10 cellular contexts compared by ENCODE assay signal in genomic region chr21:44912158-44912473, GRCh38. TPM values are rescaled to one million over a fixed set of nuclear protein-coding genes. Genes with fewer than 3 reads are reported as not detected.
DNase-seq lines count a peak whose midpoint lies in the region; ATAC-seq, FAIRE-seq and TF ChIP-seq lines count a peak whose summit lies in the region.
"Had no signal": no experiment of that assay in that cellular context is flagged by ENCODE, and none has a peak within 500 bp of the region (broad histone marks: within the 10 kb centered on the region; RNA-seq: fewer than 3 reads in every experiment).

No MANE protein-coding gene starts in this region.

- no peaks in the 10 kb centered on the region for H3K9me3 ChIP-seq in left lung
- H3K9me3 ChIP-seq in thymus (ENCODE audit: control insufficient read depth), result peaks cover 1% of the 10 kb centered on the region
- H3K9me3 ChIP-seq: adrenal gland had no signal

- peaks cover 75% of the 10 kb centered on the region for H3K4me1 Mint-ChIP-seq in activated naive CD4-positive, alpha-beta T cell treated with anti-CD3 and anti-CD28 coated beads, Interleukin-2, amount 10 ng/mL, durations not matched to agents 7 days and 5 days
- peaks cover 84% of the 10 kb centered on the region for H3K4me1 Mint-ChIP-seq in activated CD8-positive, alpha-beta T cell treated with anti-CD3 and anti-CD28 coated beads, Interleukin-2, amount 10 ng/mL, durations not matched to agents 7 days and 5 days (ENCODE audit: low read depth)

- H3K27me3 Mint-ChIP-seq in activated naive CD4-positive, alpha-beta T cell treated with anti-CD3 and anti-CD28 coated beads, Interleukin-2, amount 10 ng/mL, durations not matched to agents 7 days and 5 days, result no peaks in the 10 kb centered on the region
- H3K27me3 Mint-ChIP-seq in activated CD8-positive, alpha-beta T cell treated with anti-CD3 and anti-CD28 coated beads, Interleukin-2, amount 10 ng/mL, durations not matched to agents 7 days and 5 days (ENCODE audit: low read depth), result no peaks in the 10 kb centered on the region

- H3K4me3 Mint-ChIP-seq in activated naive CD4-positive, alpha-beta T cell treated with anti-CD3 and anti-CD28 coated beads, Interleukin-2, amount 10 ng/mL, durations not matched to agents 7 days and 5 days, result peak overlapping the region; percentile 74
- H3K4me3 Mint-ChIP-seq in activated CD8-positive, alpha-beta T cell treated with anti-CD3 and anti-CD28 coated beads, Interleukin-2, amount 10 ng/mL, durations not matched to agents 7 days and 5 days, result peak overlapping the region; percentile 73

- TF ChIP-seq CTCF in left lung (IDR thresholded peaks at IDR 0.05), result no peak

- H3K9me3 Mint-ChIP-seq in activated naive CD4-positive, alpha-beta T cell treated with anti-CD3 and anti-CD28 coated beads, Interleukin-2, amount 10 ng/mL, durations not matched to agents 7 days and 5 days, result no peaks in the 10 kb centered on the region
- H3K9me3 Mint-ChIP-seq in activated CD8-positive, alpha-beta T cell treated with anti-CD3 and anti-CD28 coated beads, Interleukin-2, amount 10 ng/mL, durations not matched to agents 7 days and 5 days (ENCODE audit: insufficient read depth), result no peaks in the 10 kb centered on the region

- DNase-seq in activated naive CD4-positive, alpha-beta T cell treated with anti-CD3 and anti-CD28 coated beads, Interleukin-2, amount 10 ng/mL, durations not matched to agents 7 days and 5 days, result no peak
- no peak for DNase-seq in activated naive CD4-positive, alpha-beta T cell (lab: John Stamatoyannopoulos, UW)
- DNase-seq in activated CD8-positive, alpha-beta T cell treated with anti-CD3 and anti-CD28 coated beads, Interleukin-2, amount 10 ng/mL, durations not matched to agents 7 days and 5 days, result no peak
- peak in 1 of 2 donors; percentile 74 for DNase-seq in left lung
- no peak for DNase-seq in urothelium cell line (ENCODE audit: low spot score)
- no peak for DNase-seq in left colon
- DNase-seq: adrenal gland had no signal

- 5% methylated on average over 8 of the region's 8 CpGs for WGBS in thymus

- no peak for FAIRE-seq in urothelium cell line (lab: Jason Lieb, UNC)
- FAIRE-seq: H1 had no signal

- H3K27ac Mint-ChIP-seq in activated naive CD4-positive, alpha-beta T cell treated with anti-CD3 and anti-CD28 coated beads, Interleukin-2, amount 10 ng/mL, durations not matched to agents 7 days and 5 days, result peak overlapping the region; percentile 92
- peak overlapping the region; percentile 80 for H3K27ac Mint-ChIP-seq in activated CD8-positive, alpha-beta T cell treated with anti-CD3 and anti-CD28 coated beads, Interleukin-2, amount 10 ng/mL, durations not matched to agents 7 days and 5 days

- H3K36me3 ChIP-seq in left lung (peaks cover 0 to 22% of the 10 kb centered on the region in 2 donors), thymus (ENCODE audit: control insufficient read depth, insufficient read depth) (peaks cover 39% of the 10 kb centered on the region)
- H3K36me3 ChIP-seq: adrenal gland had no signal

- CTCF ChIA-PET in activated naive CD4-positive, alpha-beta T cell treated with anti-CD3 and anti-CD28 coated beads, Interleukin-2, amount 10 ng/mL, durations not matched to agents 7 days and 5 days (lab: Charles Lee), result interaction anchor here (0.9 to 3.2 kb wide), 4 partner anchors 15 to 37 kb away, joined by 3 to 16 read pairs (median 10); no protein-coding TSS in a partner anchor
- CTCF ChIA-PET in activated CD8-positive, alpha-beta T cell treated with anti-CD3 and anti-CD28 coated beads, Interleukin-2, amount 10 ng/mL, durations not matched to agents 7 days and 5 days (lab: Charles Lee), result interaction anchor here (1.0 to 8.1 kb wide), 8 partner anchors 15 to 112 kb away, joined by 3 to 74 read pairs (median 7); no protein-coding TSS in a partner anchor

- peaks cover 16 to 95% of the 10 kb centered on the region in 2 donors for H3K4me1 ChIP-seq in left lung
- peaks cover 61% of the 10 kb centered on the region for H3K4me1 ChIP-seq in thymus (ENCODE audit: control insufficient read depth, insufficient read depth, low read length)

- ATAC-seq in activated CD8-positive, alpha-beta T cell treated with anti-CD3 and anti-CD28 coated beads, Interleukin-2, amount 10 ng/mL, durations not matched to agents 7 days and 5 days, result no peak
- ATAC-seq in left lung, result peak; percentile 3
- ATAC-seq in GM19395 (IDR thresholded peaks at IDR 0.05; ENCODE audit: unreplicated experiment), result no peak
- no peak for ATAC-seq in left colon

- intact Hi-C loops in left lung (cut with DNase I), result no loop called here
- intact Hi-C loops in left colon (cut with DNase I, micrococcal nuclease), result no loop called here

- H3K27me3 ChIP-seq in left lung, result no peaks in the 10 kb centered on the region
- no peaks in the 10 kb centered on the region for H3K27me3 ChIP-seq in thymus (ENCODE audit: control insufficient read depth, insufficient read depth)
- H3K27me3 ChIP-seq: adrenal gland had no signal

- peak overlapping the region in 1 of 2 donors; percentile 88 for H3K27ac ChIP-seq in left lung
- H3K27ac ChIP-seq in thymus (ENCODE audit: low read depth), result peak overlapping the region; percentile 92

- POLR2A ChIA-PET in activated CD8-positive, alpha-beta T cell treated with anti-CD3 and anti-CD28 coated beads, Interleukin-2, amount 10 ng/mL, durations not matched to agents 7 days and 5 days (lab: Charles Lee), result interaction anchor here (0.9 to 4.8 kb wide), 6 partner anchors 9 to 111 kb away, joined by 3 to 57 read pairs (median 7); partner anchors contain the start of genes ITGB2 and UBE2G2

- H3K4me3 ChIP-seq in left lung (peak overlapping the region in 1 of 2 donors; percentile 25), thymus (ENCODE audit: low read length) (peak overlapping the region; percentile 28)
- H3K4me3 ChIP-seq: adrenal gland had no signal

- H3K36me3 Mint-ChIP-seq in activated naive CD4-positive, alpha-beta T cell treated with anti-CD3 and anti-CD28 coated beads, Interleukin-2, amount 10 ng/mL, durations not matched to agents 7 days and 5 days, result peaks cover 46% of the 10 kb centered on the region
- peaks cover 53% of the 10 kb centered on the region for H3K36me3 Mint-ChIP-seq in activated CD8-positive, alpha-beta T cell treated with anti-CD3 and anti-CD28 coated beads, Interleukin-2, amount 10 ng/mL, durations not matched to agents 7 days and 5 days (ENCODE audit: low read depth)

RNA-seq across cellular contexts. Expression of gene ITGB2, which starts 8.6 kb away (rescaled TPM):
- total RNA-seq in activated CD8-positive, alpha-beta T cell treated with anti-CD3 and anti-CD28 coated beads, Interleukin-2, amount 10 ng/mL, durations not matched to agents 7 days and 5 days, result 100 to 1,000 TPM; 503 to 530 TPM
- total RNA-seq in left lung, result 100 to 1,000 TPM; 185 to 404 TPM
- polyA plus RNA-seq in thymus, result 104 TPM
- total RNA-seq in left colon, result 10 to 100 TPM in 1 of 2 donors, 1 to 10 TPM in 1; 6.8 to 33.1 TPM

RNA-seq across cellular contexts. Expression of gene SLX9, which starts 27.7 kb away (rescaled TPM):
- 10 to 100 TPM; 56.6 to 60.4 TPM for total RNA-seq in activated CD8-positive, alpha-beta T cell treated with anti-CD3 and anti-CD28 coated beads, Interleukin-2, amount 10 ng/mL, durations not matched to agents 7 days and 5 days
- 10 to 100 TPM; 16.4 to 29.6 TPM for total RNA-seq in left lung
- polyA plus RNA-seq in thymus, result 28.4 TPM
- 10 to 100 TPM; 22.3 to 30.5 TPM for total RNA-seq in left colon

RNA-seq across cellular contexts. Expression of gene PTTG1IP, which starts 38.6 kb away (rescaled TPM):
- total RNA-seq in activated CD8-positive, alpha-beta T cell treated with anti-CD3 and anti-CD28 coated beads, Interleukin-2, amount 10 ng/mL, durations not matched to agents 7 days and 5 days, result 10 to 100 TPM; 54.9 to 55.2 TPM
- total RNA-seq in left lung, result 100 to 1,000 TPM; 247 to 263 TPM
- polyA plus RNA-seq in thymus, result 138 TPM
- total RNA-seq in left colon, result 100 to 1,000 TPM; 206 to 380 TPM

Comparison
In these comparisons a context has a peak if more than half of its experiments do, and no peak if none do; other contexts are left out.
1. RNA of gene ITGB2, which starts 8.6 kb away (total RNA-seq): 503 to 530 TPM in activated CD8-positive, alpha-beta T cell treated with anti-CD3 and anti-CD28 coated beads, Interleukin-2, amount 10 ng/mL, durations not matched to agents 7 days and 5 days and 185 to 404 TPM in left lung; 6.8 to 33.1 TPM in left colon; every median in the first group is over 4 times any median in the second.